Comparison of ENCODE assay signal across 1 cellular context in the genomic region with DNA sequence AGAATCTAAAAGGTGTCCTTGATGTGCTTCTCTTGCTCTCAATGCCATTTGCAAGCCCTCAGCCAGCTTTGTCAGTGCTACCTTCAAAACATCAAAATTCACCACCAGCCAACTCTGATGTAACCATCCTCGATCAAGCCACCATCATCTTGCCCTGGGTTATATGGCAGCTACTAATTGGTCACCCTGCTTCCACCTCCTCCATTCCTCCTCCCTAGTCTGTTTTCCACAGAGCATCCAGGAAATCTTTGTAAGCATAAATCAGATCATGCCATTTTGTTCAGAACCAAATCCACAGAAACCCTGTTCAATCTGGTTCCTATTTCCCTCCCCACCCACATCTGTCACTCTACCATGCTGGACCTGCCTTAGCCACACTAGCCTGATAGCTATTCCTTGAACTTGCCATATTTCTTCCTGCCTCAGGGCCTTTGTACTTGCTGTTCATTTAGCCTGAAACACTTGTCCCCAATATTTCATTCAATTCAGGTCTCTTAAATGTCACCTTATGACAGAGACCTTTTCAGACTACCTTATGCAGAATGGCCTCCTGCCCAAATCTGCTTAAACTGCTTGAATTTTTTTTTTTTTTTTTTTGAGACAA.
TF ChIP-seq lines count a peak whose summit lies in the region.

No MANE protein-coding gene starts in this region.

TF ChIP-seq in GM12878, 131 proteins besides CTCF, POLR2A, EP300 and RAD21:
- TF ChIP-seq KAT2A (conservative IDR thresholded peaks at IDR 0.05; ENCODE audit: control insufficient read depth, low read depth, low read length): no peak
- TF ChIP-seq, protein P1, sequence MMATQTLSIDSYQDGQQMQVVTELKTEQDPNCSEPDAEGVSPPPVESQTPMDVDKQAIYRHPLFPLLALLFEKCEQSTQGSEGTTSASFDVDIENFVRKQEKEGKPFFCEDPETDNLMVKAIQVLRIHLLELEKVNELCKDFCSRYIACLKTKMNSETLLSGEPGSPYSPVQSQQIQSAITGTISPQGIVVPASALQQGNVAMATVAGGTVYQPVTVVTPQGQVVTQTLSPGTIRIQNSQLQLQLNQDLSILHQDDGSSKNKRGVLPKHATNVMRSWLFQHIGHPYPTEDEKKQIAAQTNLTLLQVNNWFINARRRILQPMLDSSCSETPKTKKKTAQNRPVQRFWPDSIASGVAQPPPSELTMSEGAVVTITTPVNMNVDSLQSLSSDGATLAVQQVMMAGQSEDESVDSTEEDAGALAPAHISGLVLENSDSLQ (IDR thresholded peaks at IDR 0.05): 0 out of 2 replicates have a peak, but pooled peaks have one; percentile 16
